ENCODE assay signal across 19 cellular contexts in the genomic region with DNA sequence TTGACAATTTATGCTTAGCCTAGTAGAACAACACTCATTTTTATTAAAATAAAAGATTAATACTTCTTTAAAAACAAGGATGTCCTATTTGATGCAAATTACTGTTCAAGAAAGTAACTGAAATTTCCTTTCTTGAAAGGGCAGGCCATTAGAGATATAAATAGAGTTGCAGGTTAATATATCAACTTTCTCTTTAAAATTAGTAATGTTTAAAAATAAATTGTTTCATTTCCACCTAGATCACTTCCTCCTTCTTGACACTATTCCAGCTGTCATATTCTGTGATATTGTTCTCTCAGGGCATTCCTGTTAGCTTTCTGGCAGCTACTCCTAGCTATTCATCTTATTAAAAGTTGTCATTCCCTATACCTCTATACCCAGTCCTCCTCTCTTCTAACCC.
DNase-seq lines count a peak whose midpoint lies in the region; ATAC-seq and TF ChIP-seq lines count a peak whose summit lies in the region.
"Had no signal": no experiment of that assay in that cellular context is flagged by ENCODE, and none has a peak within 500 bp of the region (broad histone marks: within the 10 kb centered on the region; RNA-seq: fewer than 3 reads in every experiment).

No MANE protein-coding gene starts in this region.

- no peaks in the 10 kb centered on the region for H3K36me3 ChIP-seq in Caco-2 (ENCODE audit: control insufficient read depth, insufficient read depth, low read length)
- H3K36me3 ChIP-seq: ovary, right lobe of liver, SJCRH30 had no signal

- H3K4me3 Mint-ChIP-seq in Caco-2 (ENCODE audit: unreplicated experiment), result no peak overlapping the region
- H3K4me3 Mint-ChIP-seq: CD4-positive, alpha-beta T cell; natural killer cell had no signal

- CTCF ChIA-PET in Caco-2 (lab: Charles Lee), result interaction anchor here (1.0 kb wide), 1 partner anchor 352 kb away, joined by 3 read pairs; no protein-coding TSS in a partner anchor

- H3K4me1 Mint-ChIP-seq in Caco-2 (ENCODE audit: low read depth, unreplicated experiment), result peaks cover 10% of the 10 kb centered on the region
- H3K4me1 Mint-ChIP-seq: natural killer cell had no signal

- no peaks in the 10 kb centered on the region for H3K27me3 ChIP-seq in Caco-2 (replicated peaks; ENCODE audit: control insufficient read depth, insufficient read depth, low read length)
- H3K27me3 ChIP-seq: ovary, right lobe of liver, SJCRH30 had no signal

- ATAC-seq in GM18909 (IDR thresholded peaks at IDR 0.05; ENCODE audit: poor library complexity, unreplicated experiment), result peak; percentile 83
- ATAC-seq in HG02623 (IDR thresholded peaks at IDR 0.05; ENCODE audit: unreplicated experiment), result peak; percentile 53
- peak; percentile 86 for ATAC-seq in HG03159 (IDR thresholded peaks at IDR 0.05; ENCODE audit: unreplicated experiment)
- ATAC-seq: esophagus mucosa, left colon, natural killer cell, right lobe of liver had no signal

- no peak overlapping the region for H3K27ac Mint-ChIP-seq in Caco-2 (ENCODE audit: unreplicated experiment)
- H3K27ac Mint-ChIP-seq: CD4-positive, alpha-beta T cell; natural killer cell had no signal

- POLR2A ChIA-PET in Caco-2 (lab: Charles Lee), result no interaction called here

- peaks cover 6% of the 10 kb centered on the region; the same call in 1 of the 2 replicates for H3K4me1 ChIP-seq in Caco-2
- H3K4me1 ChIP-seq: right lobe of liver, SJCRH30 had no signal

- intact Hi-C loops in Caco-2 (cut with micrococcal nuclease; ENCODE audit: unreplicated experiment), result loop anchor here (5.0 kb wide), 1 partner anchor 353 kb away; no protein-coding TSS in a partner anchor

- no TSS peak for BruUV-seq in Caco-2 (replicated peaks; lab: Mats Ljungman, UMichigan)

- no peak overlapping the region for H3K4me3 ChIP-seq in Caco-2 (ENCODE audit: low read depth, low read length)
- H3K4me3 ChIP-seq: ovary, right lobe of liver, SJCRH30 had no signal

- no peak for TF ChIP-seq CTCF in Caco-2 (IDR thresholded peaks at IDR 0.05; ENCODE audit: insufficient read depth in 1 of 2, low read depth in 1 of 2, low read length in 1 of 2, severe bottlenecking in 1 of 2, unreplicated experiment in 1 of 2)

- DNase-seq in dermis blood vessel endothelial cell, result peak; percentile 7
- no peak for DNase-seq in NCI-H1930 (lab: John Stamatoyannopoulos, UW)
- DNase-seq in Caco-2, result no peak
- no peak for DNase-seq in GM03348 (ENCODE audit: low spot score)
- DNase-seq: activated CD8-positive, alpha-beta memory T cell treated with anti-CD3 and anti-CD28 coated beads, Interleukin-2, amount 50 U/mL, for 48 hours; activated effector memory CD4-positive, alpha-beta T cell treated with anti-CD3 and anti-CD28 coated beads, Interleukin-2, amount 50 U/mL, for 16 hours; amygdala; CD4-positive, alpha-beta T cell; left colon; natural killer cell; NCI-H1105 treated with DMSO at 0.1 percent for 48 hours; ovary; right lobe of liver; SJCRH30; stimulated activated CD4-positive, alpha-beta T cell treated with anti-CD3 and anti-CD28 coated beads, Interleukin-15, amount 100 ng/mL, for 24 hours had no signal

- peaks cover 4% of the 10 kb centered on the region for H3K9me3 Mint-ChIP-seq in Caco-2 (ENCODE audit: unreplicated experiment)
- H3K9me3 Mint-ChIP-seq: natural killer cell had no signal

- H3K36me3 Mint-ChIP-seq in Caco-2 (ENCODE audit: insufficient read depth, unreplicated experiment), result peaks cover 10% of the 10 kb centered on the region
- H3K36me3 Mint-ChIP-seq: natural killer cell had no signal

- H3K9me3 ChIP-seq in Caco-2, result peaks cover 9% of the 10 kb centered on the region; the same call in 1 of the 2 replicates
- H3K9me3 ChIP-seq: ovary, right lobe of liver, SJCRH30 had no signal

- H3K27me3 Mint-ChIP-seq in Caco-2 (ENCODE audit: insufficient read depth, unreplicated experiment), result no peaks in the 10 kb centered on the region
- H3K27me3 Mint-ChIP-seq: CD4-positive, alpha-beta T cell had no signal
